ENCODE assay signal across 8 cellular contexts in the genomic region with DNA sequence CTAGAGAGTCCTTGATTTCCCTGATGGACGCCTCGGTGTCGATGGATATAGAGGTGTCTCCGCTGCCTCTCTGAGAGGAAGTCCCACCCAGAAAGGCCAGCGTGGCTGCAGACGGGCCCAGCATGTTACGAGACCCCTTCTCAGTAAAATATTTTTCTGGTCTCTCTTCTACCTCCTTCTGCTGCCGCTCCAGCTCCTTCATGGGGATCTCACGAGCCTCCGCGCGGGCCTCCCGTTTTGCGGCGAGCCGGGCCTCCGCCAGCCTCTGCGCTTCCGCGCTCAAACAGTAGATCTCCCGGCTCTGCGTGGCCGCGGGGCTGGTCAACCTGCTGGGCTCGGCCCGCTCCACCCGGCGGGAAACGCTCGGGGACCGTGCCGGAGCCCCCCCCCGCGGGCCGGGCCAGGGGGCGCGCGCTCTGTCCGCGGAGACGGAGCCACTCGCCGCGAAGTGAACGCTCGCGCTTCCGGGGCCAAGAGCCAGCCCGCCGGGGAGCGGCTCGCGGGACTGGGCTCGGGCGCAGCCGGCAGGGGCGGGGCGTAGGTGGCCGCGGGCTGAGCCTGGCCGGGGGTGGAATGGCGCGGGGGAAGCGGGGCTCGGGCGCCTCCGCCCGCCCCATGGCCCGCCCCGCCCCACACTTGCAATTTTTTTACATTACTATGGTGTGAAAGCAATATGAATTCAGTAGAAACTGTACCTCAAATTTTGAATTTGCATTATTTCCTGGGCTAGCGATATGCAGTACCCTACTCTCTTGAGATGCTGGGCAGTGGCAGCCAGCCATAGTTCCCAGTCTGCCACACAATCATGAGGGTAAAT. TPM values are rescaled to one million over a fixed set of nuclear protein-coding genes. Genes with fewer than 3 reads are reported as not detected.
A peak's percentile ranks its signal among the peaks of the same experiment; 100 is the strongest.
DNase-seq lines count a peak whose midpoint lies in the region; ATAC-seq and TF ChIP-seq lines count a peak whose summit lies in the region.

No MANE protein-coding gene starts in this region.

- DNase-seq in EH (ENCODE audit: low read depth) (peak; percentile 73), HuH-7 (ENCODE audit: low spot score) (peak; percentile 78), T-cell (peak; percentile 23 to 73 (median 58)), amniotic stem cell (lab: John Stamatoyannopoulos, UW) (peak; percentile 45), right cardiac atrium (peak; percentile 84 to 94 (median 93)), putamen (ENCODE audit: low spot score) (peak; percentile 70), uterus (peak; percentile 48 to 78)

- CTCF ChIA-PET in T-cell (lab: Charles Lee) = interaction anchor here in 1 of 2 donors (0.8 kb wide), 1 partner anchor 387 kb away, joined by 3 read pairs; no protein-coding TSS in a partner anchor

- H3K4me3 Mint-ChIP-seq in T-cell = peak overlapping the region; percentile 63 to 79 (median 74)

- peaks cover 0 to 3% of the 10 kb centered on the region in 2 donors for H3K27me3 Mint-ChIP-seq in T-cell

- H3K9me3 ChIP-seq in right cardiac atrium (ENCODE audit: control insufficient read depth, low read length) (no peaks in the 10 kb centered on the region), uterus (no peaks in the 10 kb centered on the region)

- intact Hi-C loops in right cardiac atrium (cut with DNase I) = no loop called here
- intact Hi-C loops in uterus (cut with DNase I; ENCODE audit: low total_unique reads) = no loop called here

- TF ChIP-seq CTCF in uterus (IDR thresholded peaks at IDR 0.05) = no peak

- TF ChIP-seq POLR2A in uterus (IDR thresholded peaks at IDR 0.05) = peak in 1 of 2 donors; percentile 33

- H3K9me3 Mint-ChIP-seq in T-cell = peaks cover 0 to 18% (median 7%) of the 10 kb centered on the region in 3 donors

- no peaks in the 10 kb centered on the region for H3K36me3 Mint-ChIP-seq in T-cell

- H3K4me1 Mint-ChIP-seq in T-cell = peaks cover 14 to 28% (median 18%) of the 10 kb centered on the region in 3 donors

- H3K27me3 ChIP-seq in right cardiac atrium (ENCODE audit: control insufficient read depth, insufficient read depth) (no peaks in the 10 kb centered on the region), uterus (no peaks in the 10 kb centered on the region)

- POLR2A ChIA-PET in T-cell (lab: Charles Lee) = interaction anchor here in 1 of 2 donors (0.6 kb wide), 1 partner anchor 54 kb away, joined by 3 read pairs; no protein-coding TSS in a partner anchor

- H3K36me3 ChIP-seq in uterus = no peaks in the 10 kb centered on the region

- H3K27ac ChIP-seq in right cardiac atrium (ENCODE audit: low read length) (peak overlapping the region; percentile 46), uterus (peak overlapping the region; percentile 60 to 67)

- WGBS in right cardiac atrium = 7% methylated on average over 71 of the region's 71 CpGs

- H3K4me3 ChIP-seq in right cardiac atrium (ENCODE audit: low read length) (peak overlapping the region; percentile 95), uterus (peak overlapping the region; percentile 39 to 67)

- H3K27ac Mint-ChIP-seq in T-cell = peak overlapping the region; percentile 19 to 74

- ATAC-seq in GM21526 (IDR thresholded peaks at IDR 0.05; ENCODE audit: low FRiP score, unreplicated experiment) (peak; percentile 89), T-cell (replicated peaks in 1 of 4) (peak; percentile 91 to 98 (median 97)), right cardiac atrium (peak; percentile 99 to 100)

- H3K4me1 ChIP-seq in right cardiac atrium (ENCODE audit: control insufficient read depth, insufficient read depth, low read length) (no peaks in the 10 kb centered on the region), uterus (no peaks in the 10 kb centered on the region)

RNA-seq across cellular contexts. Expression of gene KCNMB3, which starts 10.2 kb away (rescaled TPM):
- 1 to 10 TPM in 4 of 5 donors, under 1 TPM in 1; 0.66 to 1.3 (median 1.1) TPM for total RNA-seq in T-cell
- 1 to 10 TPM; 1.1 to 1.4 (median 1.2) TPM for total RNA-seq in right cardiac atrium
- polyA plus RNA-seq in right cardiac atrium = 1.9 TPM
- total RNA-seq in uterus = 1 to 10 TPM in 3 of 4 donors, under 1 TPM in 1; 0.26 to 6.2 (median 4.3) TPM

Comparison
In these comparisons a context has a peak if more than half of its experiments do, and no peak if none do; other contexts are left out.
1. Peak in every context shown above with its lines: DNase-seq, ATAC-seq, H3K4me3 ChIP-seq and H3K27ac ChIP-seq.